In genomic region chr1:106984801-106985200, GRCh38 we compare ENCODE assay signal across 9 cellular contexts.
"Had no signal": no experiment of that assay in that cellular context is flagged by ENCODE, and none has a peak within 500 bp of the region (broad histone marks: within the 10 kb centered on the region; RNA-seq: fewer than 3 reads in every experiment).

No MANE protein-coding gene starts in this region.

- H3K27ac ChIP-seq: GM23248, HL-60 had no signal

- H3K9me3 ChIP-seq: HAP-1 had no signal

- H3K4me1 ChIP-seq: HAP-1 had no signal

- DNase-seq: GM23248, H7, HFFc6, IMR-90, KG1 had no signal

- H3K27ac Mint-ChIP-seq: HFFc6 had no signal

- H3K9me3 Mint-ChIP-seq: HFFc6 had no signal

- H3K4me3 ChIP-seq: GM23248, HAP-1, K562 had no signal

- H3K9ac ChIP-seq: GM23248 had no signal

- H3K36me3 ChIP-seq: HAP-1 had no signal

- H2AFZ ChIP-seq: GM23248 had no signal

- H3K4me3 Mint-ChIP-seq: HFFc6 had no signal

- ATAC-seq: HCT116, K562 had no signal
